ENCODE assay signal across 1 cellular context in the genomic region with DNA sequence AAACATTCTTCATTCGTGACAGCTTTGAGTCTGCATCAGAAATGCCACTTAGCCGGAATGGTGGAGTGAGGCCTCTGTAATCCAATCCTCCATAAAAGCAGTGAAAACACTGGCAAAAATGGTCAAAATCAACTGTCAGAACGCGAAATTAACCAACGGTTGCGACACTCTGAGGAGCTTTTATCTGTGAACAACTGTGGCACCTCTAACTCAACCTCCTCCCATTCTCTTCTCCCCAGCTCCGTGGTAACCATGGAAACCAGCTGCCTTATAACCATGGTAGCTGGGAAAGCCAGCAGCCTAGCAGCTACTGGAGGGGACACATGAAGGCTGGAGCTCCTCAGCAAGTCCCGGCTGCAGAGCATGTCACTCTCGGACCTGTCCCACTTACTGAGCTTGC.
TF ChIP-seq lines count a peak whose summit lies in the region.

No MANE protein-coding gene starts in this region.

TF ChIP-seq in GM23338, 12 proteins besides CTCF, POLR2A, EP300 and RAD21 (continued from another document):
- TF ChIP-seq, protein P1, sequence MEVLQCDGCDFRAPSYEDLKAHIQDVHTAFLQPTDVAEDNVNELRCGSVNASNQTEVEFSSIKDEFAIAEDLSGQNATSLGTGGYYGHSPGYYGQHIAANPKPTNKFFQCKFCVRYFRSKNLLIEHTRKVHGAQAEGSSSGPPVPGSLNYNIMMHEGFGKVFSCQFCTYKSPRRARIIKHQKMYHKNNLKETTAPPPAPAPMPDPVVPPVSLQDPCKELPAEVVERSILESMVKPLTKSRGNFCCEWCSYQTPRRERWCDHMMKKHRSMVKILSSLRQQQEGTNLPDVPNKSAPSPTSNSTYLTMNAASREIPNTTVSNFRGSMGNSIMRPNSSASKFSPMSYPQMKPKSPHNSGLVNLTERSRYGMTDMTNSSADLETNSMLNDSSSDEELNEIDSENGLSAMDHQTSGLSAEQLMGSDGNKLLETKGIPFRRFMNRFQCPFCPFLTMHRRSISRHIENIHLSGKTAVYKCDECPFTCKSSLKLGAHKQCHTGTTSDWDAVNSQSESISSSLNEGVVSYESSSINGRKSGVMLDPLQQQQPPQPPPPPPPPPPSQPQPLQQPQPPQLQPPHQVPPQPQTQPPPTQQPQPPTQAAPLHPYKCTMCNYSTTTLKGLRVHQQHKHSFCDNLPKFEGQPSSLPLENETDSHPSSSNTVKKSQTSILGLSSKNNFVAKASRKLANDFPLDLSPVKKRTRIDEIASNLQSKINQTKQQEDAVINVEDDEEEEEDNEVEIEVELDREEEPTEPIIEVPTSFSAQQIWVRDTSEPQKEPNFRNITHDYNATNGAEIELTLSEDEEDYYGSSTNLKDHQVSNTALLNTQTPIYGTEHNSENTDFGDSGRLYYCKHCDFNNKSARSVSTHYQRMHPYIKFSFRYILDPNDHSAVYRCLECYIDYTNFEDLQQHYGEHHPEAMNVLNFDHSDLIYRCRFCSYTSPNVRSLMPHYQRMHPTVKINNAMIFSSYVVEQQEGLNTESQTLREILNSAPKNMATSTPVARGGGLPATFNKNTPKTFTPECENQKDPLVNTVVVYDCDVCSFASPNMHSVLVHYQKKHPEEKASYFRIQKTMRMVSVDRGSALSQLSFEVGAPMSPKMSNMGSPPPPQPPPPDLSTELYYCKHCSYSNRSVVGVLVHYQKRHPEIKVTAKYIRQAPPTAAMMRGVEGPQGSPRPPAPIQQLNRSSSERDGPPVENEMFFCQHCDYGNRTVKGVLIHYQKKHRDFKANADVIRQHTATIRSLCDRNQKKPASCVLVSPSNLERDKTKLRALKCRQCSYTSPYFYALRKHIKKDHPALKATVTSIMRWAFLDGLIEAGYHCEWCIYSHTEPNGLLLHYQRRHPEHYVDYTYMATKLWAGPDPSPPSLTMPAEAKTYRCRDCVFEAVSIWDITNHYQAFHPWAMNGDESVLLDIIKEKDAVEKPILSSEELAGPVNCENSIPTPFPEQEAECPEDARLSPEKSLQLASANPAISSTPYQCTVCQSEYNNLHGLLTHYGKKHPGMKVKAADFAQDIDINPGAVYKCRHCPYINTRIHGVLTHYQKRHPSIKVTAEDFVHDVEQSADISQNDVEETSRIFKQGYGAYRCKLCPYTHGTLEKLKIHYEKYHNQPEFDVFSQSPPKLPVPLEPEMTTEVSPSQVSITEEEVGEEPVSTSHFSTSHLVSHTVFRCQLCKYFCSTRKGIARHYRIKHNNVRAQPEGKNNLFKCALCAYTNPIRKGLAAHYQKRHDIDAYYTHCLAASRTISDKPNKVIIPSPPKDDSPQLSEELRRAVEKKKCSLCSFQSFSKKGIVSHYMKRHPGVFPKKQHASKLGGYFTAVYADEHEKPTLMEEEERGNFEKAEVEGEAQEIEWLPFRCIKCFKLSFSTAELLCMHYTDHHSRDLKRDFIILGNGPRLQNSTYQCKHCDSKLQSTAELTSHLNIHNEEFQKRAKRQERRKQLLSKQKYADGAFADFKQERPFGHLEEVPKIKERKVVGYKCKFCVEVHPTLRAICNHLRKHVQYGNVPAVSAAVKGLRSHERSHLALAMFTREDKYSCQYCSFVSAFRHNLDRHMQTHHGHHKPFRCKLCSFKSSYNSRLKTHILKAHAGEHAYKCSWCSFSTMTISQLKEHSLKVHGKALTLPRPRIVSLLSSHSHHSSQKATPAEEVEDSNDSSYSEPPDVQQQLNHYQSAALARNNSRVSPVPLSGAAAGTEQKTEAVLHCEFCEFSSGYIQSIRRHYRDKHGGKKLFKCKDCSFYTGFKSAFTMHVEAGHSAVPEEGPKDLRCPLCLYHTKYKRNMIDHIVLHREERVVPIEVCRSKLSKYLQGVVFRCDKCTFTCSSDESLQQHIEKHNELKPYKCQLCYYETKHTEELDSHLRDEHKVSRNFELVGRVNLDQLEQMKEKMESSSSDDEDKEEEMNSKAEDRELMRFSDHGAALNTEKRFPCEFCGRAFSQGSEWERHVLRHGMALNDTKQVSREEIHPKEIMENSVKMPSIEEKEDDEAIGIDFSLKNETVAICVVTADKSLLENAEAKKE (CRISPR knock-in tag; IDR thresholded peaks at IDR 0.05) = no peak
- TF ChIP-seq ZNF331 (CRISPR knock-in tag; IDR thresholded peaks at IDR 0.05; ENCODE audit: low read depth) (no peak), ETS1 (IDR thresholded peaks at IDR 0.05) (no peak), EZH2phosphoT487 (IDR thresholded peaks at IDR 0.05; ENCODE audit: unreplicated experiment) (no peak), EZH2 (IDR thresholded peaks at IDR 0.05; ENCODE audit: low read depth, unreplicated experiment) (no peak), ZNF114 (CRISPR knock-in tag; IDR thresholded peaks at IDR 0.05) (no peak), NANOG (IDR thresholded peaks at IDR 0.05; ENCODE audit: borderline replicate concordance) (no peak), POLR2AphosphoS5 (IDR thresholded peaks at IDR 0.05; ENCODE audit: low read depth) (no peak), JUNB (IDR thresholded peaks at IDR 0.05; ENCODE audit: unreplicated experiment) (no peak), STAT1 (IDR thresholded peaks at IDR 0.05; ENCODE audit: unreplicated experiment) (no peak)
- TF ChIP-seq, protein P2, sequence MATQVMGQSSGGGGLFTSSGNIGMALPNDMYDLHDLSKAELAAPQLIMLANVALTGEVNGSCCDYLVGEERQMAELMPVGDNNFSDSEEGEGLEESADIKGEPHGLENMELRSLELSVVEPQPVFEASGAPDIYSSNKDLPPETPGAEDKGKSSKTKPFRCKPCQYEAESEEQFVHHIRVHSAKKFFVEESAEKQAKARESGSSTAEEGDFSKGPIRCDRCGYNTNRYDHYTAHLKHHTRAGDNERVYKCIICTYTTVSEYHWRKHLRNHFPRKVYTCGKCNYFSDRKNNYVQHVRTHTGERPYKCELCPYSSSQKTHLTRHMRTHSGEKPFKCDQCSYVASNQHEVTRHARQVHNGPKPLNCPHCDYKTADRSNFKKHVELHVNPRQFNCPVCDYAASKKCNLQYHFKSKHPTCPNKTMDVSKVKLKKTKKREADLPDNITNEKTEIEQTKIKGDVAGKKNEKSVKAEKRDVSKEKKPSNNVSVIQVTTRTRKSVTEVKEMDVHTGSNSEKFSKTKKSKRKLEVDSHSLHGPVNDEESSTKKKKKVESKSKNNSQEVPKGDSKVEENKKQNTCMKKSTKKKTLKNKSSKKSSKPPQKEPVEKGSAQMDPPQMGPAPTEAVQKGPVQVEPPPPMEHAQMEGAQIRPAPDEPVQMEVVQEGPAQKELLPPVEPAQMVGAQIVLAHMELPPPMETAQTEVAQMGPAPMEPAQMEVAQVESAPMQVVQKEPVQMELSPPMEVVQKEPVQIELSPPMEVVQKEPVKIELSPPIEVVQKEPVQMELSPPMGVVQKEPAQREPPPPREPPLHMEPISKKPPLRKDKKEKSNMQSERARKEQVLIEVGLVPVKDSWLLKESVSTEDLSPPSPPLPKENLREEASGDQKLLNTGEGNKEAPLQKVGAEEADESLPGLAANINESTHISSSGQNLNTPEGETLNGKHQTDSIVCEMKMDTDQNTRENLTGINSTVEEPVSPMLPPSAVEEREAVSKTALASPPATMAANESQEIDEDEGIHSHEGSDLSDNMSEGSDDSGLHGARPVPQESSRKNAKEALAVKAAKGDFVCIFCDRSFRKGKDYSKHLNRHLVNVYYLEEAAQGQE (IDR thresholded peaks at IDR 0.05; ENCODE audit: unreplicated experiment) = no peak
